28 cellular contexts compared by ENCODE assay signal in the genomic region with DNA sequence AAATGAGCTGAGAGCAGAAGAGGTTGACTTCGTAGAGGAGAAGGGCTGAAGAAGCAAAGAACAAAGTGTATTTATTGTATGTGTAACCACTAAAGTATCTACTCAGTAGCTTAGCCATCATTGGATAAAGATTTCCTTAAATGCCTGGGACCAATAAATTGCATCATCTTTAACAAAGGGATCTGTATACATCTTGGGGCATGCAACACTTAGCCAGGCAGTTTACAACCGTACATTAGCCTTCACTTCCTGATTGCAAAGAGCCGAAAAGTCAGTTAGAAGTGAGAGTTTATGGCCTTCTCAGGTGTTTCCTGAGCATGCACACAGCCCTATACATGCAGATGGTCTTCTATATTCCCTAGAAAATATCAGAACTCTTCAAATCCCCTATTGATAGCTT.
DNase-seq lines count a peak whose midpoint lies in the region; ATAC-seq and TF ChIP-seq lines count a peak whose summit lies in the region.
"Had no signal": no experiment of that assay in that cellular context is flagged by ENCODE, and none has a peak within 500 bp of the region (broad histone marks: within the 10 kb centered on the region; RNA-seq: fewer than 3 reads in every experiment).

No MANE protein-coding gene starts in this region.

- no peaks in the 10 kb centered on the region for H4K20me1 ChIP-seq in PC-9 (ENCODE audit: insufficient read depth)

- no peak overlapping the region for H2AK5ac ChIP-seq in mesenchymal stem cell (ENCODE audit: low read length, severe bottlenecking)

- no peak overlapping the region for H3K9ac ChIP-seq in mesenchymal stem cell (ENCODE audit: low read length)

- no peak overlapping the region for H4K8ac ChIP-seq in mesenchymal stem cell (ENCODE audit: low read length)

- no peak overlapping the region for H3K4me3 ChIP-seq in Jurkat, Clone E6-1 (ENCODE audit: low read length)
- H3K4me3 ChIP-seq in epithelial cell of esophagus (ENCODE audit: low read length) (no peak overlapping the region), mesenchymal stem cell (ENCODE audit: insufficient read depth in 1 of 2, low read depth in 1 of 2, low read length in 2 of 2) (no peak overlapping the region), PC-9 (no peak overlapping the region), sigmoid colon (no peak overlapping the region)
- H3K4me3 ChIP-seq: esophagus squamous epithelium, smooth muscle cell, tibial nerve had no signal

- H3K4me2 ChIP-seq in mesenchymal stem cell (ENCODE audit: low read length, poor library complexity, severe bottlenecking), result no peak overlapping the region
- no peak overlapping the region for H3K4me2 ChIP-seq in PC-9
- H3K4me2 ChIP-seq: smooth muscle cell had no signal

- DNase-seq in Calu3, result no peak
- peak; percentile 49 for DNase-seq in Jurkat, Clone E6-1 (ENCODE audit: low read depth, low spot score)
- peak; percentile 2 for DNase-seq in epithelial cell of esophagus (ENCODE audit: low read depth)
- DNase-seq in mesenchymal stem cell, result peak; percentile 43
- no peak for DNase-seq in PC-9
- no peak for DNase-seq in activated T-cell treated with anti-CD3 and anti-CD28 coated beads, Interleukin-2, amount 50 U/mL, for 24 hours
- no peak for DNase-seq in sigmoid colon
- DNase-seq: activated CD4-positive, alpha-beta memory T cell treated with anti-CD3 and anti-CD28 coated beads for 36 hours; activated CD4-positive, CD25-positive, alpha-beta regulatory T cell treated with anti-CD3 and anti-CD28 coated beads, Interleukin-2, amount 50 U/mL, for 72 hours; activated CD8-positive, alpha-beta memory T cell treated with anti-CD3 and anti-CD28 coated beads, Interleukin-2, amount 50 U/mL, for 4 hours; aorta; esophagus squamous epithelium; H7; islet precursor cell; left ventricle myocardium superior; natural killer cell; NCI-H1105; NCI-H2029 treated with DMSO at 0.1 percent for 48 hours; NCI-H345; NCI-H748 treated with DMSO at 0.1 percent for 48 hours; stimulated activated CD4-positive, alpha-beta T cell treated with anti-CD3 and anti-CD28 coated beads, Interleukin-2, amount 100 ng/mL, for 24 hours had no signal

- H2AFZ ChIP-seq in mesenchymal stem cell (ENCODE audit: low read depth, low read length) (no peak overlapping the region), PC-9 (no peak overlapping the region)

- H3K23ac ChIP-seq in mesenchymal stem cell (ENCODE audit: low read length in 2 of 2), result no peak overlapping the region

- H2BK120ac ChIP-seq in mesenchymal stem cell (ENCODE audit: low read depth, low read length), result no peak overlapping the region

- 8% methylated on average over 2 of the region's 3 CpGs for WGBS in mesenchymal stem cell
- 10 to 44% methylated on average over 3 of the region's 3 CpGs for WGBS in sigmoid colon, 2 donors

- H3K14ac ChIP-seq in mesenchymal stem cell (ENCODE audit: low read length in 2 of 2), result no peak overlapping the region

- H3K79me2 ChIP-seq in PC-9 (ENCODE audit: low read depth), result no peaks in the 10 kb centered on the region

- no peaks in the 10 kb centered on the region for H3K9me2 ChIP-seq in PC-9 (ENCODE audit: insufficient read depth)

- no peak overlapping the region for H3K18ac ChIP-seq in mesenchymal stem cell (ENCODE audit: low read depth in 1 of 2, low read length in 2 of 2)

- no peak overlapping the region for H3K27ac ChIP-seq in mesenchymal stem cell (ENCODE audit: low read length, poor library complexity, severe bottlenecking)
- no peak overlapping the region for H3K27ac ChIP-seq in PC-9
- no peak overlapping the region for H3K27ac ChIP-seq in sigmoid colon
- H3K27ac ChIP-seq: esophagus squamous epithelium, tibial nerve had no signal

- H3K9me3 ChIP-seq in mesenchymal stem cell (ENCODE audit: control insufficient read depth, low read length) (no peaks in the 10 kb centered on the region), PC-9 (ENCODE audit: insufficient read depth, low read depth) (no peaks in the 10 kb centered on the region), sigmoid colon (no peaks in the 10 kb centered on the region)
- H3K9me3 ChIP-seq: esophagus squamous epithelium, tibial nerve had no signal

- no peak for TF ChIP-seq EP300 in sigmoid colon (IDR thresholded peaks at IDR 0.05)

- no peaks in the 10 kb centered on the region for H3K36me3 ChIP-seq in mesenchymal stem cell (ENCODE audit: control insufficient read depth in 1 of 2, insufficient read depth in 2 of 2, low read depth in 1 of 2, low read length in 2 of 2)
- no peaks in the 10 kb centered on the region for H3K36me3 ChIP-seq in PC-9 (ENCODE audit: low read depth)
- no peaks in the 10 kb centered on the region for H3K36me3 ChIP-seq in sigmoid colon
- H3K36me3 ChIP-seq: esophagus squamous epithelium, tibial nerve had no signal

- H3K27me3 Mint-ChIP-seq in Calu3 (ENCODE audit: unreplicated experiment), result no peaks in the 10 kb centered on the region
- H3K27me3 Mint-ChIP-seq in activated T-cell treated with anti-CD3 and anti-CD28 coated beads, Interleukin-2, amount 50 U/mL, for 24 hours, result peaks cover 29% of the 10 kb centered on the region
- H3K27me3 Mint-ChIP-seq: activated CD4-positive, alpha-beta memory T cell treated with anti-CD3 and anti-CD28 coated beads for 36 hours; activated naive CD4-positive, alpha-beta T cell treated with anti-CD3 and anti-CD28 coated beads, Interleukin-2, amount 50 U/mL, for 24 hours; activated T-helper 17 cell treated with anti-CD3 and anti-CD28 coated beads, Interleukin-2, amount 50 U/mL, for 72 hours; dendritic cell treated with granulocyte-macrophage colony-stimulating factor and Interleukin-4, amounts not matched to agents 40 ng/mL and 50 ng/mL, for 4 days had no signal

- H3K27ac Mint-ChIP-seq in Calu3 (ENCODE audit: unreplicated experiment), result peak overlapping the region; percentile 43
- H3K27ac Mint-ChIP-seq in activated T-cell treated with anti-CD3 and anti-CD28 coated beads, Interleukin-2, amount 50 U/mL, for 24 hours, result no peak overlapping the region
- H3K27ac Mint-ChIP-seq: activated CD4-positive, alpha-beta memory T cell treated with anti-CD3 and anti-CD28 coated beads for 36 hours; activated naive CD4-positive, alpha-beta T cell treated with anti-CD3 and anti-CD28 coated beads, Interleukin-2, amount 50 U/mL, for 24 hours; activated T-helper 17 cell treated with anti-CD3 and anti-CD28 coated beads, Interleukin-2, amount 50 U/mL, for 72 hours; dendritic cell treated with granulocyte-macrophage colony-stimulating factor and Interleukin-4, amounts not matched to agents 40 ng/mL and 50 ng/mL, for 4 days; endodermal cell had no signal

- no peak overlapping the region for H4K91ac ChIP-seq in mesenchymal stem cell (ENCODE audit: low read length)

- ATAC-seq in GM21619 (IDR thresholded peaks at IDR 0.05; ENCODE audit: unreplicated experiment), result no peak
- ATAC-seq: activated T-helper 17 cell treated with anti-CD3 and anti-CD28 coated beads, Interleukin-2, amount 50 U/mL, for 72 hours; left ventricle myocardium superior had no signal

- peaks cover 3% of the 10 kb centered on the region for H3K9me3 Mint-ChIP-seq in Calu3 (ENCODE audit: low read depth, unreplicated experiment)
- H3K9me3 Mint-ChIP-seq in activated T-cell treated with anti-CD3 and anti-CD28 coated beads, Interleukin-2, amount 50 U/mL, for 24 hours, result no peaks in the 10 kb centered on the region
- H3K9me3 Mint-ChIP-seq: activated CD4-positive, alpha-beta memory T cell treated with anti-CD3 and anti-CD28 coated beads for 36 hours; activated naive CD4-positive, alpha-beta T cell treated with anti-CD3 and anti-CD28 coated beads, Interleukin-2, amount 50 U/mL, for 24 hours; activated T-helper 17 cell treated with anti-CD3 and anti-CD28 coated beads, Interleukin-2, amount 50 U/mL, for 72 hours; dendritic cell treated with granulocyte-macrophage colony-stimulating factor and Interleukin-4, amounts not matched to agents 40 ng/mL and 50 ng/mL, for 4 days; natural killer cell had no signal

- BruUV-seq in Calu3 (replicated peaks; lab: Mats Ljungman, UMichigan), result no TSS peak
- BruUV-seq in PC-9 (replicated peaks; lab: Mats Ljungman, UMichigan), result no TSS peak

- peaks cover 0 to 2% of the 10 kb centered on the region in 2 experiments for H3K27me3 ChIP-seq in mesenchymal stem cell (ENCODE audit: control insufficient read depth in 1 of 2, insufficient read depth in 1 of 2, low read length in 2 of 2)
- no peaks in the 10 kb centered on the region for H3K27me3 ChIP-seq in PC-9 (ENCODE audit: insufficient read depth, low read depth)
- H3K27me3 ChIP-seq in sigmoid colon, result no peaks in the 10 kb centered on the region
- H3K27me3 ChIP-seq: esophagus squamous epithelium had no signal

- TF ChIP-seq POLR2A in sigmoid colon (IDR thresholded peaks at IDR 0.05), result no peak

- H3K4ac ChIP-seq in mesenchymal stem cell (ENCODE audit: low read depth in 1 of 2, low read length in 2 of 2), result no peak overlapping the region

- H3K4me3 Mint-ChIP-seq in Calu3 (ENCODE audit: low read depth, unreplicated experiment), result no peak overlapping the region
- no peak overlapping the region for H3K4me3 Mint-ChIP-seq in activated T-cell treated with anti-CD3 and anti-CD28 coated beads, Interleukin-2, amount 50 U/mL, for 24 hours
- H3K4me3 Mint-ChIP-seq: activated CD4-positive, alpha-beta memory T cell treated with anti-CD3 and anti-CD28 coated beads for 36 hours; activated naive CD4-positive, alpha-beta T cell treated with anti-CD3 and anti-CD28 coated beads, Interleukin-2, amount 50 U/mL, for 24 hours; activated T-helper 17 cell treated with anti-CD3 and anti-CD28 coated beads, Interleukin-2, amount 50 U/mL, for 72 hours; dendritic cell treated with granulocyte-macrophage colony-stimulating factor and Interleukin-4, amounts not matched to agents 40 ng/mL and 50 ng/mL, for 4 days; endodermal cell; natural killer cell had no signal

- no peak overlapping the region for H2BK12ac ChIP-seq in mesenchymal stem cell (ENCODE audit: low read length in 2 of 2)

- peaks cover 35% of the 10 kb centered on the region for H3K4me1 Mint-ChIP-seq in Calu3 (ENCODE audit: low read depth, unreplicated experiment)
- peaks cover 52% of the 10 kb centered on the region for H3K4me1 Mint-ChIP-seq in activated T-cell treated with anti-CD3 and anti-CD28 coated beads, Interleukin-2, amount 50 U/mL, for 24 hours (ENCODE audit: low read depth)

- no peaks in the 10 kb centered on the region for H3K79me1 ChIP-seq in mesenchymal stem cell (replicated peaks; ENCODE audit: low read length, poor library complexity, severe bottlenecking)

- no peak overlapping the region for H2BK15ac ChIP-seq in mesenchymal stem cell (ENCODE audit: low read depth, poor library complexity, severe bottlenecking)

- TF ChIP-seq CTCF in Calu3 (IDR thresholded peaks at IDR 0.05; ENCODE audit: unreplicated experiment) (no peak), epithelial cell of esophagus (IDR thresholded peaks at IDR 0.05; ENCODE audit: insufficient read depth, low read depth, low read length, missing control alignments) (no peak), PC-9 (conservative IDR thresholded peaks at IDR 0.05) (no peak), sigmoid colon (IDR thresholded peaks at IDR 0.05) (no peak)

- CTCF ChIA-PET in Calu3 (lab: Charles Lee) (interaction anchor here (0.5 to 1.1 kb wide), 2 partner anchors 20 to 48 kb away, joined by 3 to 4 read pairs; no protein-coding TSS in a partner anchor), PC-9 (lab: Charles Lee) (no interaction called here)

- H3K36me3 Mint-ChIP-seq in Calu3 (ENCODE audit: insufficient read depth, unreplicated experiment), result no peaks in the 10 kb centered on the region
- H3K36me3 Mint-ChIP-seq in activated T-cell treated with anti-CD3 and anti-CD28 coated beads, Interleukin-2, amount 50 U/mL, for 24 hours (ENCODE audit: low read depth), result peaks cover 8% of the 10 kb centered on the region
- H3K36me3 Mint-ChIP-seq: natural killer cell had no signal

- intact Hi-C loops in Calu3 (cut with micrococcal nuclease; ENCODE audit: unreplicated experiment), result no loop called here
- intact Hi-C loops in PC-9 (cut with micrococcal nuclease; ENCODE audit: unreplicated experiment), result no loop called here
- intact Hi-C loops in sigmoid colon (cut with DNase I), result no loop called here

- POLR2A ChIA-PET in PC-9 (lab: Charles Lee; ENCODE audit: unreplicated experiment), result no interaction called here

- no peak overlapping the region for H2BK5ac ChIP-seq in mesenchymal stem cell (ENCODE audit: low read depth, low read length, poor library complexity, severe bottlenecking)

- H3F3A ChIP-seq in PC-9 (ENCODE audit: insufficient read depth, low read depth), result no peaks in the 10 kb centered on the region

- no peaks in the 10 kb centered on the region for H3K4me1 ChIP-seq in mesenchymal stem cell (ENCODE audit: control insufficient read depth, insufficient read depth, low read depth, low read length)
- no peaks in the 10 kb centered on the region for H3K4me1 ChIP-seq in PC-9 (replicated peaks; ENCODE audit: insufficient read depth)
- no peaks in the 10 kb centered on the region for H3K4me1 ChIP-seq in sigmoid colon
- H3K4me1 ChIP-seq: esophagus squamous epithelium, tibial nerve had no signal

Comparison
In these comparisons a context has a peak if more than half of its experiments do, and no peak if none do; other contexts are left out.
1. DNase-seq: peak in Jurkat, Clone E6-1 (single experiment), epithelial cell of esophagus (single experiment) and mesenchymal stem cell (single experiment); none in Calu3 (single experiment), PC-9 (0 of 2), activated T-cell treated with anti-CD3 and anti-CD28 coated beads, Interleukin-2, amount 50 U/mL, for 24 hours (single experiment) and sigmoid colon (single experiment).